30 cellular contexts compared by ENCODE assay signal in the genomic region with DNA sequence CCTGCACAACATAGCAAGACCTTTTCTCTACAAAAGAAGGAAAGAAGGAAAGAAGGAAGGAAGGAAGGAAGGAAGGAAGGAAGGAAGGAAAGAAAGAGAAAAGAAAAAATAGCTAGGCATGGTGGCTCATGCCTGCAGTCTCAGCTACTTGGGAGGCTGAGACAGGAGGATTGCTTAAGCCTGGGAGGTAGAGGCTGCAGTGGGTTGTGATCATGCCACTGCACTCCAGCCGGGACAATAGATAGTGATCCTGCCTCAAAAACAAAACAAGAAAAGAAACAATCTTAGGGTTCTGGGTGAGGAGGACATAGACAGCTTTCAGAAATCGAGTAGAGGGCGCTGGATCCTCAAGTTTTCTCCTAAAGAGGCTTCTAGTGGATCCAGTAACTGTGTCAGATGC. TPM values are rescaled to one million over a fixed set of nuclear protein-coding genes. Genes with fewer than 3 reads are reported as not detected.
"Had no signal": no experiment of that assay in that cellular context is flagged by ENCODE, and none has a peak within 500 bp of the region (broad histone marks: within the 10 kb centered on the region; RNA-seq: fewer than 3 reads in every experiment).

No MANE protein-coding gene starts in this region.

- H3K36me3 Mint-ChIP-seq: activated naive CD4-positive, alpha-beta T cell treated with anti-CD3 and anti-CD28 coated beads, Interleukin-2, amount 50 U/mL, for 72 hours had no signal

- H3K9me3 ChIP-seq: esophagus muscularis mucosa, mucosa of descending colon, sigmoid colon, testis, upper lobe of left lung had no signal

- H3K4me1 ChIP-seq: esophagus muscularis mucosa, sigmoid colon, testis had no signal

- H3K9me3 Mint-ChIP-seq: activated naive CD4-positive, alpha-beta T cell treated with anti-CD3 and anti-CD28 coated beads, Interleukin-2, amount 50 U/mL, for 72 hours; activated T-helper 17 cell treated with anti-CD3 and anti-CD28 coated beads, Interleukin-2, amount 50 U/mL, for 72 hours had no signal

- H3K27ac ChIP-seq: brain microvascular endothelial cell, esophagus muscularis mucosa, hepatocyte, sigmoid colon, testis, upper lobe of left lung, VCaP had no signal

- H3K27me3 ChIP-seq: testis, upper lobe of left lung had no signal

- H3K36me3 ChIP-seq: brain microvascular endothelial cell, esophagus muscularis mucosa, sigmoid colon, upper lobe of left lung had no signal

- H3K4me1 Mint-ChIP-seq: activated T-helper 17 cell treated with anti-CD3 and anti-CD28 coated beads, Interleukin-2, amount 50 U/mL, for 72 hours had no signal

- ATAC-seq: activated CD8-positive, alpha-beta T cell treated with anti-CD3 and anti-CD28 coated beads, Interleukin-2, amount 10 ng/mL, durations not matched to agents 7 days and 5 days; activated naive CD4-positive, alpha-beta T cell treated with anti-CD3 and anti-CD28 coated beads, Interleukin-2, amount 50 U/mL, for 72 hours; activated T-helper 17 cell treated with anti-CD3 and anti-CD28 coated beads, Interleukin-2, amount 50 U/mL, for 72 hours; left ventricle myocardium superior; mucosa of descending colon had no signal

- H3K4me3 Mint-ChIP-seq: activated CD8-positive, alpha-beta T cell treated with anti-CD3 and anti-CD28 coated beads, Interleukin-2, amount 10 ng/mL, durations not matched to agents 7 days and 5 days had no signal

- H3K27ac Mint-ChIP-seq: activated CD8-positive, alpha-beta T cell treated with anti-CD3 and anti-CD28 coated beads, Interleukin-2, amount 10 ng/mL, durations not matched to agents 7 days and 5 days; activated naive CD4-positive, alpha-beta T cell treated with anti-CD3 and anti-CD28 coated beads, Interleukin-2, amount 50 U/mL, for 72 hours; activated T-helper 17 cell treated with anti-CD3 and anti-CD28 coated beads, Interleukin-2, amount 50 U/mL, for 72 hours had no signal

- DNase-seq: activated CD4-positive, alpha-beta T cell treated with anti-CD3 and anti-CD28 coated beads, Interleukin-2, amount 50 U/mL, for 1 hour; activated CD4-positive, CD25-positive, alpha-beta regulatory T cell treated with anti-CD3 and anti-CD28 coated beads, Interleukin-2, amount 50 U/mL, for 72 hours; activated CD8-positive, alpha-beta T cell treated with anti-CD3 and anti-CD28 coated beads, Interleukin-2, amount 10 ng/mL, durations not matched to agents 7 days and 5 days; aorta; brain microvascular endothelial cell; caudate nucleus; effector memory CD4-positive, alpha-beta T cell; glutamatergic neuron; left ventricle myocardium superior; mammary epithelial cell; mucosa of descending colon; sigmoid colon; stimulated activated CD4-positive, alpha-beta T cell treated with anti-CD3 and anti-CD28 coated beads, Interleukin-2, amount 100 ng/mL, for 48 hours; stimulated activated CD8-positive, alpha-beta memory T cell treated with anti-CD3 and anti-CD28 coated beads, Interleukin-4, amount 100 ng/mL, for 48 hours; stimulated activated naive CD4-positive, alpha-beta T cell; SW 1271; testis; upper lobe of left lung had no signal

- H3K4me3 ChIP-seq: esophagus muscularis mucosa, hepatocyte, mucosa of descending colon, sigmoid colon, testis, upper lobe of left lung had no signal

RNA-seq across cellular contexts. Expression of a gene that starts 59.7 kb away (rescaled TPM):
- total RNA-seq: activated CD8-positive, alpha-beta T cell treated with anti-CD3 and anti-CD28 coated beads, Interleukin-2, amount 10 ng/mL, durations not matched to agents 7 days and 5 days; activated naive CD4-positive, alpha-beta T cell treated with anti-CD3 and anti-CD28 coated beads, Interleukin-2, amount 50 U/mL, for 72 hours; activated T-helper 17 cell treated with anti-CD3 and anti-CD28 coated beads, Interleukin-2, amount 50 U/mL, for 72 hours; aorta; dermis microvascular lymphatic vessel endothelial cell; left ventricle myocardium superior; mammary epithelial cell; mucosa of descending colon; osteoblast; posterior vena cava; renal cortical epithelial cell; sigmoid colon; T-helper 2 cell treated with Interferon-gamma antibody and Interleukin-4, amounts not matched to agents 100 ng/mL and 5 ng/mL, for 36 hours; upper lobe of left lung had no signal
- polyA plus RNA-seq: adipose tissue, aorta, mammary epithelial cell, neural cell, sigmoid colon had no signal
